Comparison of ENCODE assay signal across 21 cellular contexts in the genomic region with DNA sequence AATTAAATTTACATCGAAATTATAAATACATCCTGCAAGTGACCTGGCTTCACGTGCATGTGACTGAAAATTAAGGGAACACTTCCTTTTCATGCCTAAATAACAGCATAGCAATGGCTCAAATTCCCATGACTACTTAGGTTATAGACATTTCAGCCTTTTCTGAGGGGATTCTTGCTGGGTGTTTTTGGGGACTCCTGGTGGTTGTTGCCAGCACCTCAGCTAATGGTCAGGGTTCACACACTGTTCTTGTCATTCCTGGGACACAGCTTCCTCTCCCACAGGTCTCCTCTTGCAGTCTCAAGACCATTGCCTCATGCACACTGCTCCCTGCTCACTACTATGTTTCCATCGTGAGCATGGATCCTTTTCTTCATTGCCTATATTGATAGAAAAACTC.
DNase-seq lines count a peak whose midpoint lies in the region; ATAC-seq and TF ChIP-seq lines count a peak whose summit lies in the region.
"Had no signal": no experiment of that assay in that cellular context is flagged by ENCODE, and none has a peak within 500 bp of the region (broad histone marks: within the 10 kb centered on the region; RNA-seq: fewer than 3 reads in every experiment).

No MANE protein-coding gene starts in this region.

- H3K27me3 Mint-ChIP-seq in H9 (ENCODE audit: low read depth): no peaks in the 10 kb centered on the region
- H3K27me3 Mint-ChIP-seq in neural progenitor cell (ENCODE audit: insufficient read depth, low read depth): peaks cover 2% of the 10 kb centered on the region
- H3K27me3 Mint-ChIP-seq: activated CD4-positive, alpha-beta T cell treated with anti-CD3 and anti-CD28 coated beads, Interleukin-2, amount 10 ng/mL, durations not matched to agents 24 days and 14 days; IgD-negative memory B cell had no signal

- no peak overlapping the region for H3K27ac Mint-ChIP-seq in H9
- no peak overlapping the region for H3K27ac Mint-ChIP-seq in neural progenitor cell
- H3K27ac Mint-ChIP-seq in stimulated activated effector memory CD8-positive, alpha-beta T cell treated with anti-CD3 and anti-CD28 coated beads, Interleukin-12 subunit alpha, Interleukin-12 subunit beta, amount 100 ng/mL, for 72 hours: no peak overlapping the region
- H3K27ac Mint-ChIP-seq: activated CD4-positive, alpha-beta T cell treated with anti-CD3 and anti-CD28 coated beads, Interleukin-2, amount 10 ng/mL, durations not matched to agents 24 days and 14 days; IgD-negative memory B cell had no signal

- H3K4me3 ChIP-seq in OCI-LY7 (ENCODE audit: low read depth, low read length, poor library complexity, severe bottlenecking): no peak overlapping the region
- no peak overlapping the region for H3K4me3 ChIP-seq in choroid plexus epithelial cell (ENCODE audit: low read depth, low read length)
- no peak overlapping the region for H3K4me3 ChIP-seq in neural progenitor cell
- no peak overlapping the region for H3K4me3 ChIP-seq in MM.1S (ENCODE audit: low read length)
- H3K4me3 ChIP-seq: adrenal gland, BLaER1, gastroesophageal sphincter, SK-N-MC, thyroid gland had no signal

- no peak overlapping the region for H3K14ac ChIP-seq in H9 (ENCODE audit: insufficient read depth, low read length)

- H2AK5ac ChIP-seq in H9 (ENCODE audit: insufficient read length, low read length): no peak overlapping the region

- H4K8ac ChIP-seq in H9 (replicated peaks; ENCODE audit: insufficient read length, low read depth, low read length): no peak overlapping the region

- intact Hi-C loops in OCI-LY7 (cut with micrococcal nuclease; ENCODE audit: unreplicated experiment): no loop called here

- H3K36me3 Mint-ChIP-seq in H9 (ENCODE audit: insufficient read depth in 1 of 3, low read depth in 3 of 3) (peaks cover 0 to 4% (median 0%) of the 10 kb centered on the region in 3 experiments; a peak in 2 of 7 replicates), neural progenitor cell (no peaks in the 10 kb centered on the region)
- no peaks in the 10 kb centered on the region for H3K36me3 Mint-ChIP-seq in stimulated activated effector memory CD8-positive, alpha-beta T cell treated with anti-CD3 and anti-CD28 coated beads, Interleukin-12 subunit alpha, Interleukin-12 subunit beta, amount 100 ng/mL, for 72 hours
- H3K36me3 Mint-ChIP-seq: IgD-negative memory B cell had no signal

- H3K4me1 Mint-ChIP-seq in H9: no peaks in the 10 kb centered on the region
- H3K4me1 Mint-ChIP-seq in neural progenitor cell: no peaks in the 10 kb centered on the region
- H3K4me1 Mint-ChIP-seq in stimulated activated effector memory CD8-positive, alpha-beta T cell treated with anti-CD3 and anti-CD28 coated beads, Interleukin-12 subunit alpha, Interleukin-12 subunit beta, amount 100 ng/mL, for 72 hours: no peaks in the 10 kb centered on the region
- H3K4me1 Mint-ChIP-seq: activated CD4-positive, alpha-beta T cell treated with anti-CD3 and anti-CD28 coated beads, Interleukin-2, amount 10 ng/mL, durations not matched to agents 24 days and 14 days; IgD-negative memory B cell had no signal

- TF ChIP-seq POLR2A in GM18505 (IDR thresholded peaks at IDR 0.05; ENCODE audit: borderline replicate concordance, extremely low read depth, insufficient read depth, insufficient read length): no peak

- TF ChIP-seq CTCF in H9 (conservative IDR thresholded peaks at IDR 0.05) (peak; percentile 59), OCI-LY7 (conservative IDR thresholded peaks at IDR 0.05; ENCODE audit: low read length) (0 out of 2 replicates have a peak, but pooled peaks have one; percentile 20), choroid plexus epithelial cell (conservative IDR thresholded peaks at IDR 0.05; ENCODE audit: low read depth, low read length) (peak; percentile 29), neural progenitor cell (IDR thresholded peaks at IDR 0.05) (peak; percentile 25), MM.1S (IDR thresholded peaks at IDR 0.05; ENCODE audit: low read length) (no peak)

- H3K27me3 ChIP-seq in H9 (ENCODE audit: insufficient read depth, low read length) (no peaks in the 10 kb centered on the region), neural progenitor cell (no peaks in the 10 kb centered on the region), MM.1S (replicated peaks; ENCODE audit: insufficient read depth, low read length) (no peaks in the 10 kb centered on the region)
- H3K27me3 ChIP-seq: adrenal gland, BLaER1, gastroesophageal sphincter, thyroid gland had no signal

- H3K9ac ChIP-seq in H9 (ENCODE audit: extremely low read depth, insufficient read length, low read length) (no peak overlapping the region), neural progenitor cell (no peak overlapping the region), MM.1S (ENCODE audit: low read length) (no peak overlapping the region)
- H3K9ac ChIP-seq: BLaER1 had no signal

- H3K9me3 Mint-ChIP-seq in H9 (peaks cover 6 to 7% of the 10 kb centered on the region in 2 experiments; a peak in 4 of 5 replicates), neural progenitor cell (no peaks in the 10 kb centered on the region)
- H3K9me3 Mint-ChIP-seq in stimulated activated effector memory CD8-positive, alpha-beta T cell treated with anti-CD3 and anti-CD28 coated beads, Interleukin-12 subunit alpha, Interleukin-12 subunit beta, amount 100 ng/mL, for 72 hours: no peaks in the 10 kb centered on the region
- H3K9me3 Mint-ChIP-seq: activated CD4-positive, alpha-beta T cell treated with anti-CD3 and anti-CD28 coated beads, Interleukin-2, amount 10 ng/mL, durations not matched to agents 24 days and 14 days had no signal

- H3F3A ChIP-seq in neural progenitor cell (ENCODE audit: low read depth): no peaks in the 10 kb centered on the region
- H3F3A ChIP-seq in MM.1S (ENCODE audit: insufficient read depth, low read length): no peaks in the 10 kb centered on the region

- H3K56ac ChIP-seq in H9 (ENCODE audit: insufficient read length, low read depth, low read length): no peak overlapping the region

- H3T11ph ChIP-seq in H9 (ENCODE audit: low read length): no peak overlapping the region

- POLR2A ChIA-PET in OCI-LY7 (lab: Charles Lee): interaction anchor here (0.6 kb wide), 1 partner anchor 48 kb away, joined by 3 read pairs; no protein-coding TSS in a partner anchor

- no peak overlapping the region for H3K27ac ChIP-seq in H9 (ENCODE audit: insufficient read length, low read depth, low read length)
- no peak overlapping the region for H3K27ac ChIP-seq in OCI-LY7 (ENCODE audit: low read depth, low read length, poor library complexity, severe bottlenecking)
- H3K27ac ChIP-seq in neural progenitor cell: no peak overlapping the region
- H3K27ac ChIP-seq in MM.1S (ENCODE audit: low read length): no peak overlapping the region
- H3K27ac ChIP-seq: adrenal gland, BLaER1, gastroesophageal sphincter, SK-N-MC, thyroid gland had no signal

- H3K23me2 ChIP-seq in H9 (ENCODE audit: insufficient read length, low read depth, low read length, poor library complexity, severe bottlenecking): no peaks in the 10 kb centered on the region

- no peak overlapping the region for H3K18ac ChIP-seq in H9 (ENCODE audit: insufficient read length, low read depth, low read length)

- no peak overlapping the region for H2BK120ac ChIP-seq in H9 (ENCODE audit: low read depth, low read length, poor library complexity, severe bottlenecking)

- no peak overlapping the region for H4K91ac ChIP-seq in H9 (ENCODE audit: insufficient read length, low read depth, low read length)

- no peak overlapping the region for H2BK5ac ChIP-seq in H9 (ENCODE audit: insufficient read length, low read length)

- no peaks in the 10 kb centered on the region for H3K9me2 ChIP-seq in OCI-LY7 (ENCODE audit: insufficient read depth, low read length)
- H3K9me2 ChIP-seq in MM.1S (replicated peaks; ENCODE audit: insufficient read depth, low read length): no peaks in the 10 kb centered on the region

- no peak overlapping the region for H2BK15ac ChIP-seq in H9 (ENCODE audit: low read depth, low read length)

- DNase-seq in H9: no peak
- no peak for DNase-seq in OCI-LY7 (ENCODE audit: low spot score)
- DNase-seq in choroid plexus epithelial cell (ENCODE audit: low read depth): no peak
- no peak for DNase-seq in neural progenitor cell (ENCODE audit: low spot score)
- DNase-seq in MM.1S: no peak
- DNase-seq in stimulated activated effector memory CD8-positive, alpha-beta T cell treated with anti-CD3 and anti-CD28 coated beads, Interleukin-12 subunit alpha, Interleukin-12 subunit beta, amount 100 ng/mL, for 72 hours (ENCODE audit: low spot score in 2 of 2): no peak
- DNase-seq: activated CD4-positive, alpha-beta T cell treated with anti-CD3 and anti-CD28 coated beads, Interleukin-2, amount 10 ng/mL, durations not matched to agents 24 days and 14 days; activated CD8-positive, alpha-beta memory T cell treated with anti-CD3 and anti-CD28 coated beads, Interleukin-2, amount 50 U/mL, for 4 hours; activated gamma-delta T cell; adrenal gland; cerebellar nuclear complex; left colon; NCI-H1092 treated with DMSO at 0.1 percent for 48 hours; NCI-H748 treated with DMSO at 0.1 percent for 48 hours; thyroid gland had no signal

- H3K4me3 Mint-ChIP-seq in H9: no peak overlapping the region
- no peak overlapping the region for H3K4me3 Mint-ChIP-seq in neural progenitor cell
- H3K4me3 Mint-ChIP-seq in stimulated activated effector memory CD8-positive, alpha-beta T cell treated with anti-CD3 and anti-CD28 coated beads, Interleukin-12 subunit alpha, Interleukin-12 subunit beta, amount 100 ng/mL, for 72 hours: no peak overlapping the region
- H3K4me3 Mint-ChIP-seq: activated CD4-positive, alpha-beta T cell treated with anti-CD3 and anti-CD28 coated beads, Interleukin-2, amount 10 ng/mL, durations not matched to agents 24 days and 14 days; IgD-negative memory B cell had no signal

- BruUV-seq in OCI-LY7 (replicated peaks; lab: Mats Ljungman, UMichigan): no TSS peak

- H4K5ac ChIP-seq in H9 (ENCODE audit: insufficient read length, low read depth, low read length): no peak overlapping the region

- H3K9me3 ChIP-seq in H9 (ENCODE audit: control insufficient read depth, low read depth, low read length): no peaks in the 10 kb centered on the region
- H3K9me3 ChIP-seq in OCI-LY7 (ENCODE audit: low read length): no peaks in the 10 kb centered on the region
- no peaks in the 10 kb centered on the region for H3K9me3 ChIP-seq in neural progenitor cell (ENCODE audit: low read depth)
- H3K9me3 ChIP-seq in MM.1S (replicated peaks; ENCODE audit: insufficient read depth, low read length): no peaks in the 10 kb centered on the region
- H3K9me3 ChIP-seq: adrenal gland, gastroesophageal sphincter, thyroid gland had no signal

- H3K36me3 ChIP-seq in OCI-LY7 (ENCODE audit: insufficient read depth, low read length): no peaks in the 10 kb centered on the region
- no peaks in the 10 kb centered on the region for H3K36me3 ChIP-seq in neural progenitor cell
- H3K36me3 ChIP-seq in MM.1S (replicated peaks; ENCODE audit: insufficient read depth, low read length): no peaks in the 10 kb centered on the region
- H3K36me3 ChIP-seq: adrenal gland, BLaER1, gastroesophageal sphincter, thyroid gland had no signal

- no peaks in the 10 kb centered on the region for H3K79me1 ChIP-seq in H9 (ENCODE audit: insufficient read depth, low read depth, low read length, poor library complexity, severe bottlenecking)

- H2BK20ac ChIP-seq in H9 (ENCODE audit: low read depth, low read length, poor library complexity, severe bottlenecking): no peak overlapping the region

- H2AFZ ChIP-seq in H9 (ENCODE audit: low read length): no peak overlapping the region
- no peak overlapping the region for H2AFZ ChIP-seq in OCI-LY7 (ENCODE audit: low read length)
- H2AFZ ChIP-seq in neural progenitor cell (replicated peaks): no peak overlapping the region
- no peak overlapping the region for H2AFZ ChIP-seq in MM.1S (ENCODE audit: low read length)

- H3K79me2 ChIP-seq in H9 (ENCODE audit: insufficient read depth, low read length): no peaks in the 10 kb centered on the region
- H3K79me2 ChIP-seq in OCI-LY7 (ENCODE audit: insufficient read depth, low read depth, low read length): no peaks in the 10 kb centered on the region
- H3K79me2 ChIP-seq in neural progenitor cell (ENCODE audit: low read depth): no peaks in the 10 kb centered on the region
- no peaks in the 10 kb centered on the region for H3K79me2 ChIP-seq in MM.1S (ENCODE audit: low read length)

- H4K20me1 ChIP-seq in H9 (ENCODE audit: control insufficient read depth, insufficient read depth, insufficient read length) (no peaks in the 10 kb centered on the region), OCI-LY7 (ENCODE audit: insufficient read depth, low read length) (no peaks in the 10 kb centered on the region), neural progenitor cell (ENCODE audit: low read depth) (no peaks in the 10 kb centered on the region), MM.1S (ENCODE audit: insufficient read depth, low read length) (no peaks in the 10 kb centered on the region)
- H4K20me1 ChIP-seq: BLaER1 had no signal

- WGBS in H9 (ENCODE audit: extremely low coverage, insufficient read length, low lambda C conversion rate): no CpG with 5 or more reads among the region's 3 CpGs

- no peak overlapping the region for H3K23ac ChIP-seq in H9 (ENCODE audit: insufficient read length, low read depth, low read length)

- ATAC-seq in stimulated activated effector memory CD8-positive, alpha-beta T cell treated with anti-CD3 and anti-CD28 coated beads, Interleukin-12 subunit alpha, Interleukin-12 subunit beta, amount 100 ng/mL, for 72 hours: no peak
- no peak for ATAC-seq in GM19328 (IDR thresholded peaks at IDR 0.05; ENCODE audit: unreplicated experiment)
- no peak for ATAC-seq in GM18505 (IDR thresholded peaks at IDR 0.05; ENCODE audit: unreplicated experiment)
- ATAC-seq: gastroesophageal sphincter, left colon had no signal

- H2BK12ac ChIP-seq in H9 (ENCODE audit: insufficient read length, low read depth, low read length): no peak overlapping the region

- H3K4ac ChIP-seq in H9 (ENCODE audit: low read depth, low read length): no peak overlapping the region

- CTCF ChIA-PET in OCI-LY7 (lab: Charles Lee; ENCODE audit: unreplicated experiment): no interaction called here

- no peaks in the 10 kb centered on the region for H3K4me1 ChIP-seq in H9 (ENCODE audit: insufficient read depth, low read length)
- no peaks in the 10 kb centered on the region for H3K4me1 ChIP-seq in OCI-LY7 (ENCODE audit: insufficient read depth, low read length, poor library complexity, severe bottlenecking)
- no peaks in the 10 kb centered on the region for H3K4me1 ChIP-seq in neural progenitor cell
- no peaks in the 10 kb centered on the region for H3K4me1 ChIP-seq in MM.1S (ENCODE audit: low read length)
- H3K4me1 ChIP-seq: adrenal gland, gastroesophageal sphincter, thyroid gland had no signal

- H3K4me2 ChIP-seq in H9 (ENCODE audit: insufficient read depth, insufficient read length, low read length) (no peak overlapping the region), OCI-LY7 (ENCODE audit: low read length) (no peak overlapping the region), neural progenitor cell (no peak overlapping the region), MM.1S (ENCODE audit: low read depth, low read length) (no peak overlapping the region)
- H3K4me2 ChIP-seq: BLaER1 had no signal
